ENCODE assay signal across 29 cellular contexts in genomic region chr14:46325157-46325556, GRCh38.
"Had no signal": no experiment of that assay in that cellular context is flagged by ENCODE, and none has a peak within 500 bp of the region (broad histone marks: within the 10 kb centered on the region; RNA-seq: fewer than 3 reads in every experiment).

No MANE protein-coding gene starts in this region.

- H3K36me3 ChIP-seq: brain microvascular endothelial cell, cardiac muscle cell had no signal

- H3K36me3 Mint-ChIP-seq: activated naive CD4-positive, alpha-beta T cell treated with anti-CD3 and anti-CD28 coated beads, Interleukin-2, amount 10 ng/mL, durations not matched to agents 7 days and 5 days; activated naive CD8-positive, alpha-beta T cell treated with anti-CD3 and anti-CD28 coated beads for 36 hours; T-cell had no signal

- H3K27ac Mint-ChIP-seq: activated CD8-positive, alpha-beta T cell treated with anti-CD3 and anti-CD28 coated beads for 36 hours; activated naive CD4-positive, alpha-beta T cell treated with anti-CD3 and anti-CD28 coated beads, Interleukin-2, amount 10 ng/mL, durations not matched to agents 7 days and 5 days; activated naive CD8-positive, alpha-beta T cell treated with anti-CD3 and anti-CD28 coated beads for 36 hours; activated T-cell treated with anti-CD3 and anti-CD28 coated beads, Interleukin-2, amount 50 U/mL, for 72 hours; activated T-helper 2 cell treated with anti-CD3 and anti-CD28 coated beads, Interferon-gamma antibody, Interleukin-2, Interleukin-4, amounts not matched to agents 10 μg/mL and 5 μg/mL and 100 μg/mL, durations not matched to agents 14 hours and 24 hours and 36 hours; T-cell had no signal

- H3K4me3 ChIP-seq: cardiac muscle cell, SK-N-MC had no signal

- ATAC-seq: activated CD8-positive, alpha-beta T cell treated with anti-CD3 and anti-CD28 coated beads for 36 hours; activated T-cell treated with anti-CD3 and anti-CD28 coated beads, Interleukin-2, amount 50 U/mL, for 72 hours; Panc1; Right ventricle myocardium inferior; T-cell had no signal

- H3K27me3 Mint-ChIP-seq: activated CD8-positive, alpha-beta T cell treated with anti-CD3 and anti-CD28 coated beads for 36 hours; activated naive CD4-positive, alpha-beta T cell treated with anti-CD3 and anti-CD28 coated beads, Interleukin-2, amount 10 ng/mL, durations not matched to agents 7 days and 5 days; activated naive CD8-positive, alpha-beta T cell treated with anti-CD3 and anti-CD28 coated beads for 36 hours; T-cell had no signal

- H3K4me3 Mint-ChIP-seq: activated CD8-positive, alpha-beta T cell treated with anti-CD3 and anti-CD28 coated beads for 36 hours; activated naive CD4-positive, alpha-beta T cell treated with anti-CD3 and anti-CD28 coated beads, Interleukin-2, amount 10 ng/mL, durations not matched to agents 7 days and 5 days; activated T-cell treated with anti-CD3 and anti-CD28 coated beads, Interleukin-2, amount 50 U/mL, for 72 hours; T-cell had no signal

- H3K27me3 ChIP-seq: brain microvascular endothelial cell, cardiac muscle cell had no signal

- H3K27ac ChIP-seq: brain microvascular endothelial cell, cardiac muscle cell, SK-N-MC, VCaP had no signal

- DNase-seq: activated CD4-positive, alpha-beta T cell treated with anti-CD3 and anti-CD28 coated beads for 4 hours; activated CD8-positive, alpha-beta memory T cell treated with anti-CD3 and anti-CD28 coated beads, Interleukin-2, amount 50 U/mL, for 4 hours; activated CD8-positive, alpha-beta T cell treated with anti-CD3 and anti-CD28 coated beads for 36 hours; activated gamma-delta T cell treated with Interleukin-2 at 50 U/mL for 16 hours; activated naive CD4-positive, alpha-beta T cell treated with anti-CD3 and anti-CD28 coated beads, Interleukin-2, amount 10 ng/mL, durations not matched to agents 7 days and 5 days; activated naive CD8-positive, alpha-beta T cell treated with anti-CD3 and anti-CD28 coated beads for 36 hours; activated T-cell treated with anti-CD3 and anti-CD28 coated beads, Interleukin-2, amount 50 U/mL, for 72 hours; brain microvascular endothelial cell; Kasumi-1; NCI-H1048; NCI-H1417; NCI-H1930; NCI-H2171; NCI-H2227 treated with DMSO at 0.1 percent for 48 hours; NCI-H446 treated with DMSO at 0.1 percent for 48 hours; NCI-H524 treated with DMSO at 0.1 percent for 48 hours; NCI-H774; NK-92 treated with Interleukin-12 subunit alpha and Interleukin-12 subunit beta, amount 100 ng/mL, for 24 hours; OCI-M1; RPMI8226; T-cell; T-helper 2 cell; T1000 had no signal

- H3K4me1 Mint-ChIP-seq: activated naive CD4-positive, alpha-beta T cell treated with anti-CD3 and anti-CD28 coated beads, Interleukin-2, amount 10 ng/mL, durations not matched to agents 7 days and 5 days; activated naive CD8-positive, alpha-beta T cell treated with anti-CD3 and anti-CD28 coated beads for 36 hours; T-cell had no signal
